ENCODE assay signal across 13 cellular contexts in genomic region chr7:84548366-84549085, GRCh38.
DNase-seq lines count a peak whose midpoint lies in the region; ATAC-seq and TF ChIP-seq lines count a peak whose summit lies in the region.
"Had no signal": no experiment of that assay in that cellular context is flagged by ENCODE, and none has a peak within 500 bp of the region (broad histone marks: within the 10 kb centered on the region; RNA-seq: fewer than 3 reads in every experiment).

No MANE protein-coding gene starts in this region.

- H3K27ac ChIP-seq in SK-N-MC, result no peak overlapping the region
- peak overlapping the region; percentile 17 for H3K27ac ChIP-seq in trophoblast cell (ENCODE audit: low read depth, low read length)
- H3K27ac ChIP-seq: body of pancreas had no signal

- H2AFZ ChIP-seq in trophoblast cell (ENCODE audit: insufficient read depth, low read length, poor library complexity), result no peak overlapping the region

- H2BK5ac ChIP-seq in trophoblast cell (ENCODE audit: low read depth, low read length, poor library complexity), result no peak overlapping the region

- no peaks in the 10 kb centered on the region for H3K4me1 ChIP-seq in trophoblast cell (ENCODE audit: control insufficient read depth in 1 of 2, insufficient read depth in 2 of 2, low read length in 2 of 2)
- H3K4me1 ChIP-seq: body of pancreas had no signal

- H3K79me2 ChIP-seq in trophoblast cell (ENCODE audit: control insufficient read depth, insufficient read depth, low read length, poor library complexity), result no peaks in the 10 kb centered on the region

- DNase-seq in GM04503 (ENCODE audit: low read depth) (peak; percentile 80), SK-N-MC (ENCODE audit: low read depth, low spot score) (peak; percentile 52), foreskin fibroblast (peak; percentile 21 to 32), trophoblast cell (peak; percentile 80 to 95), NCI-H2081 (lab: John Stamatoyannopoulos, UW) (no peak)
- DNase-seq: activated T-cell treated with anti-CD3 and anti-CD28 coated beads, Interleukin-2, amount 50 U/mL, for 4 hours; body of pancreas; MM.1S; stimulated activated CD4-positive, alpha-beta T cell treated with anti-CD3 and anti-CD28 coated beads, Interleukin-4, amount 100 ng/mL, for 1 hour; stimulated activated naive CD8-positive, alpha-beta T cell treated with anti-CD3 and anti-CD28 coated beads, Interleukin-15, amount 100 ng/mL, for 72 hours had no signal

- no peak for TF ChIP-seq CTCF in foreskin fibroblast (IDR thresholded peaks at IDR 0.05; ENCODE audit: low read depth, low read length)

- no peak overlapping the region for H3K4ac ChIP-seq in trophoblast cell (ENCODE audit: low read depth, low read length)

- H3K9me3 ChIP-seq in SK-N-MC (ENCODE audit: low read depth, low read length), result no peaks in the 10 kb centered on the region
- H3K9me3 ChIP-seq in trophoblast cell (ENCODE audit: insufficient read depth, low read depth, low read length), result no peaks in the 10 kb centered on the region
- H3K9me3 ChIP-seq: body of pancreas had no signal

- ATAC-seq in GM21447 (IDR thresholded peaks at IDR 0.05; ENCODE audit: unreplicated experiment) (no peak), HG02870 (IDR thresholded peaks at IDR 0.05; ENCODE audit: unreplicated experiment) (no peak), HG03095 (IDR thresholded peaks at IDR 0.05; ENCODE audit: unreplicated experiment) (no peak)
- ATAC-seq: activated T-cell treated with anti-CD3 and anti-CD28 coated beads, Interleukin-2, amount 50 U/mL, for 4 hours; body of pancreas; stimulated activated naive CD8-positive, alpha-beta T cell treated with anti-CD3 and anti-CD28 coated beads, Interleukin-15, amount 100 ng/mL, for 72 hours had no signal

- no peak overlapping the region for H4K8ac ChIP-seq in trophoblast cell (ENCODE audit: low read depth, low read length)

- H3K36me3 ChIP-seq in SK-N-MC (ENCODE audit: insufficient read depth, low read length) (no peaks in the 10 kb centered on the region), trophoblast cell (ENCODE audit: control insufficient read depth in 1 of 2, insufficient read depth in 2 of 2, low read length in 2 of 2) (no peaks in the 10 kb centered on the region)

- no peak overlapping the region for H2BK120ac ChIP-seq in trophoblast cell (ENCODE audit: insufficient read depth, low read length, poor library complexity)

- H2AK5ac ChIP-seq in trophoblast cell (ENCODE audit: low read length), result no peak overlapping the region

- WGBS in trophoblast cell (ENCODE audit: extremely low coverage, insufficient coverage, insufficient read length), result no CpG with 5 or more reads among the region's 4 CpGs

- no peak overlapping the region for H3K14ac ChIP-seq in trophoblast cell (ENCODE audit: low read length)

- H3K27me3 ChIP-seq in trophoblast cell (ENCODE audit: insufficient read depth, low read length), result no peaks in the 10 kb centered on the region
- H3K27me3 ChIP-seq: body of pancreas had no signal

- no peak overlapping the region for H2BK12ac ChIP-seq in trophoblast cell (ENCODE audit: low read length)

- no peak overlapping the region for H4K91ac ChIP-seq in trophoblast cell (ENCODE audit: low read depth, low read length)

- H3K9ac ChIP-seq in SK-N-MC (ENCODE audit: insufficient read length) (no peak overlapping the region), trophoblast cell (ENCODE audit: low read length) (no peak overlapping the region)

- H3K4me3 ChIP-seq in SK-N-MC (peak overlapping the region; percentile 51), foreskin fibroblast (ENCODE audit: low read depth in 1 of 2, low read length in 2 of 2) (no peak overlapping the region), trophoblast cell (ENCODE audit: low read depth, low read length) (no peak overlapping the region)
- H3K4me3 ChIP-seq: body of pancreas had no signal

- H3K18ac ChIP-seq in trophoblast cell (ENCODE audit: low read length), result no peak overlapping the region

- H3K79me1 ChIP-seq in trophoblast cell (ENCODE audit: low read length), result peaks cover 3% of the 10 kb centered on the region

- H3K23ac ChIP-seq in trophoblast cell (ENCODE audit: low read length), result no peak overlapping the region

- no peak overlapping the region for H4K12ac ChIP-seq in trophoblast cell (ENCODE audit: low read depth, low read length)

- no peak overlapping the region for H3K4me2 ChIP-seq in trophoblast cell (ENCODE audit: low read length)

Comparison
In these comparisons a context has a peak if more than half of its experiments do, and no peak if none do; other contexts are left out.
1. DNase-seq: peak in GM04503 (single experiment), SK-N-MC (single experiment), foreskin fibroblast (2 of 2) and trophoblast cell (2 of 2); none in NCI-H2081 (0 of 2).